9 cellular contexts compared by ENCODE assay signal in genomic region chr2:138922973-138923563, GRCh38.
DNase-seq lines count a peak whose midpoint lies in the region; ATAC-seq and TF ChIP-seq lines count a peak whose summit lies in the region.
"Had no signal": no experiment of that assay in that cellular context is flagged by ENCODE, and none has a peak within 500 bp of the region (broad histone marks: within the 10 kb centered on the region; RNA-seq: fewer than 3 reads in every experiment).

No MANE protein-coding gene starts in this region.

- TF ChIP-seq EP300 in tibial nerve (IDR thresholded peaks at IDR 0.05), result no peak

- H3K27me3 ChIP-seq in breast epithelium (no peaks in the 10 kb centered on the region), endodermal cell (ENCODE audit: control insufficient read depth, insufficient read depth, low read length, poor library complexity, severe bottlenecking) (no peaks in the 10 kb centered on the region), tibial nerve (no peaks in the 10 kb centered on the region)

- no peak overlapping the region for H3K9ac ChIP-seq in endodermal cell (ENCODE audit: extremely low read depth, low read length, poor library complexity, severe bottlenecking)

- H3K36me3 ChIP-seq in breast epithelium (no peaks in the 10 kb centered on the region), endodermal cell (ENCODE audit: control insufficient read depth, insufficient read depth, low read length) (no peaks in the 10 kb centered on the region), tibial nerve (no peaks in the 10 kb centered on the region)

- TF ChIP-seq CTCF in MCF 10A (IDR thresholded peaks at IDR 0.05; ENCODE audit: unreplicated experiment), result peak; percentile 53
- no peak for TF ChIP-seq CTCF in breast epithelium (IDR thresholded peaks at IDR 0.05)
- TF ChIP-seq CTCF in endodermal cell (conservative IDR thresholded peaks at IDR 0.05), result peak; percentile 84
- TF ChIP-seq CTCF in tibial nerve (IDR thresholded peaks at IDR 0.05), result peak in 2 of 5 experiments; percentile 16 to 20

- no TSS peak for BruUV-seq in MCF 10A (replicated peaks; lab: Mats Ljungman, UMichigan)

- H3K36me3 Mint-ChIP-seq in MCF 10A (ENCODE audit: insufficient read depth, unreplicated experiment) (no peaks in the 10 kb centered on the region), endodermal cell (ENCODE audit: low read depth) (no peaks in the 10 kb centered on the region)
- H3K36me3 Mint-ChIP-seq: activated naive CD4-positive, alpha-beta T cell treated with anti-CD3 and anti-CD28 coated beads, Interleukin-2, amount 50 U/mL, for 24 hours had no signal

- WGBS in endodermal cell (ENCODE audit: insufficient coverage in 1 of 2, insufficient read length in 1 of 2), 2 experiments, result 0 to 49% methylated on average over 1 to 2 of the region's 2 CpGs
- WGBS in tibial nerve, 2 donors, result 35 to 36% methylated on average over 2 of the region's 2 CpGs

- CTCF ChIA-PET in MCF 10A (lab: Yijun Ruan, JAX), result interaction anchor here (0.6 to 1.7 kb wide), 6 partner anchors 28 to 1068 kb away, joined by 3 to 7 read pairs (median 4); no protein-coding TSS in a partner anchor

- H3K27me3 Mint-ChIP-seq in MCF 10A (ENCODE audit: insufficient read depth, unreplicated experiment) (peaks cover 52% of the 10 kb centered on the region), endodermal cell (ENCODE audit: insufficient read depth) (no peaks in the 10 kb centered on the region)
- H3K27me3 Mint-ChIP-seq: activated naive CD4-positive, alpha-beta T cell treated with anti-CD3 and anti-CD28 coated beads, Interleukin-2, amount 50 U/mL, for 24 hours had no signal

- DNase-seq in MCF 10A (ENCODE audit: unreplicated experiment) (peak; percentile 27), breast epithelium (ENCODE audit: low spot score in 2 of 2) (no peak), NCI-H774 (lab: John Stamatoyannopoulos, UW) (peak; percentile 39), endodermal cell (no peak), superior temporal gyrus (ENCODE audit: extremely low spot score) (peak; percentile 65), HuH-7.5 (ENCODE audit: low spot score) (no peak), tibial nerve (ENCODE audit: low spot score in 2 of 2) (no peak)

- H3K9me3 Mint-ChIP-seq in MCF 10A (ENCODE audit: unreplicated experiment) (no peaks in the 10 kb centered on the region), endodermal cell (no peaks in the 10 kb centered on the region)
- H3K9me3 Mint-ChIP-seq: activated naive CD4-positive, alpha-beta T cell treated with anti-CD3 and anti-CD28 coated beads, Interleukin-2, amount 50 U/mL, for 24 hours had no signal

- no peak overlapping the region for H3K4me3 Mint-ChIP-seq in MCF 10A (ENCODE audit: unreplicated experiment)
- H3K4me3 Mint-ChIP-seq in endodermal cell, result no peak overlapping the region
- H3K4me3 Mint-ChIP-seq: activated naive CD4-positive, alpha-beta T cell treated with anti-CD3 and anti-CD28 coated beads, Interleukin-2, amount 50 U/mL, for 24 hours had no signal

- intact Hi-C loops in MCF 10A (cut with micrococcal nuclease) (loop anchor here (1.0 to 5.0 kb wide), 2 partner anchors 109 to 1939 kb away; no protein-coding TSS in a partner anchor), breast epithelium (cut with DNase I; ENCODE audit: low total_unique reads) (no loop called here)

- no peak overlapping the region for H3K4me3 ChIP-seq in breast epithelium
- H3K4me3 ChIP-seq in endodermal cell (ENCODE audit: low read length), result no peak overlapping the region
- no peak overlapping the region for H3K4me3 ChIP-seq in tibial nerve

- H3K27ac Mint-ChIP-seq in MCF 10A (ENCODE audit: low read depth, unreplicated experiment) (no peak overlapping the region), endodermal cell (no peak overlapping the region)
- H3K27ac Mint-ChIP-seq: activated naive CD4-positive, alpha-beta T cell treated with anti-CD3 and anti-CD28 coated beads, Interleukin-2, amount 50 U/mL, for 24 hours had no signal

- H3K4me1 Mint-ChIP-seq in MCF 10A (ENCODE audit: insufficient read depth, unreplicated experiment) (no peaks in the 10 kb centered on the region), endodermal cell (peaks cover 10% of the 10 kb centered on the region)
- H3K4me1 Mint-ChIP-seq: activated naive CD4-positive, alpha-beta T cell treated with anti-CD3 and anti-CD28 coated beads, Interleukin-2, amount 50 U/mL, for 24 hours had no signal

- ATAC-seq in HG03378 (IDR thresholded peaks at IDR 0.05; ENCODE audit: unreplicated experiment), result no peak

- H3K4me1 ChIP-seq in breast epithelium (no peaks in the 10 kb centered on the region), endodermal cell (ENCODE audit: control insufficient read depth, insufficient read depth, low read length) (no peaks in the 10 kb centered on the region), tibial nerve (no peaks in the 10 kb centered on the region)

- POLR2A ChIA-PET in MCF 10A (lab: Yijun Ruan, JAX), result no interaction called here

- no peaks in the 10 kb centered on the region for H3K9me3 ChIP-seq in breast epithelium
- H3K9me3 ChIP-seq in endodermal cell (ENCODE audit: control insufficient read depth, low read length), result no peaks in the 10 kb centered on the region
- no peaks in the 10 kb centered on the region for H3K9me3 ChIP-seq in tibial nerve

- H3K27ac ChIP-seq in breast epithelium, result no peak overlapping the region
- no peak overlapping the region for H3K27ac ChIP-seq in endodermal cell (ENCODE audit: low read depth, low read length)
- H3K27ac ChIP-seq in tibial nerve, result no peak overlapping the region

- TF ChIP-seq POLR2A in breast epithelium (IDR thresholded peaks at IDR 0.05) (no peak), tibial nerve (IDR thresholded peaks at IDR 0.05) (no peak)

Comparison
In these comparisons a context has a peak if more than half of its experiments do, and no peak if none do; other contexts are left out.
1. DNase-seq: peak in MCF 10A (single experiment), NCI-H774 (single experiment) and superior temporal gyrus (single experiment); none in breast epithelium (0 of 2), endodermal cell (single experiment), HuH-7.5 (single experiment) and tibial nerve (0 of 2).
2. CTCF ChIP-seq: peak in MCF 10A (single experiment) and endodermal cell (single experiment); none in breast epithelium (0 of 3).